ENCODE assay signal across 19 cellular contexts in the genomic region with DNA sequence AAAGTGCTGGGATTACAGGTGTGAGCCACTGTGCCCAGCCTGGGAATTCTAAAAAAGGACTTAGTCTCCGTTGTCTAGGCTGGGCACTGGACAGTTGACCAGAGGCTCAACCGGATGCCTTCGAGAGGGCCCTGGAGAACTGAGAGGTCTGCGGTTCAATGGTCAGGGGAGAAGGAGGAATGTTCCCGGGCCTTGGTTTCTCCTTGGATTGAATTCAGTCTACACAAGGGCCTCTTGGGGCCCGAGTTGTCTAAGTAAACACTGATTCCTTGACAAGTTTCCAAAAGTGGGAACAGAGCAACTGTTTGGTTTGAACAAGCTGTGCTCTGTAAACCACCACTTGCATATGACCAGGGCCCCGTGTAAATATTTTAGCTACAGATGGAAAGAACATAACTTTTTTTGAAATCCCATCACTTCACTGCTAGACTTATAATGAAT. TPM values are rescaled to one million over a fixed set of nuclear protein-coding genes. Genes with fewer than 3 reads are reported as not detected.
DNase-seq lines count a peak whose midpoint lies in the region; ATAC-seq and TF ChIP-seq lines count a peak whose summit lies in the region.
"Had no signal": no experiment of that assay in that cellular context is flagged by ENCODE, and none has a peak within 500 bp of the region (broad histone marks: within the 10 kb centered on the region; RNA-seq: fewer than 3 reads in every experiment).

No MANE protein-coding gene starts in this region.

- in situ Hi-C loops in KBM-7 (cut with MboI; ENCODE audit: low pct_unique_long_range_greater_than_20kb, low sequenced_read_pairs), result no loop called here

- DNase-seq in fibroblast of peridontal ligament (ENCODE audit: extremely low read depth) (peak; percentile 85), mucosa of gallbladder (ENCODE audit: low spot score) (peak; percentile 28), tibial artery (peak; percentile 71 to 84), DMS79 (lab: John Stamatoyannopoulos, UW) (no peak), KBM-7 (no peak)
- DNase-seq: activated CD8-positive, alpha-beta T cell treated with anti-CD3 and anti-CD28 coated beads for 36 hours; BE2C; DND-41; effector CD8-positive, alpha-beta T cell; islet precursor cell; NCI-H524; PC-3; right lobe of liver; stimulated activated naive CD8-positive, alpha-beta T cell treated with anti-CD3 and anti-CD28 coated beads, Interleukin-15, Interleukin-2, amounts not matched to agents 100 U/mL and 50 U/mL, for 24 hours had no signal

- peak overlapping the region; percentile 73 for H3K27ac ChIP-seq in VCaP
- H3K27ac ChIP-seq in tibial artery, result peak overlapping the region; percentile 34 to 58
- H3K27ac ChIP-seq: HL-60, right lobe of liver had no signal

- no peaks in the 10 kb centered on the region for H3K9me3 ChIP-seq in tibial artery
- H3K9me3 ChIP-seq: BE2C, right lobe of liver had no signal

- H3K27me3 ChIP-seq in tibial artery, result no peaks in the 10 kb centered on the region
- H3K27me3 ChIP-seq: BE2C, right lobe of liver had no signal

- ATAC-seq in HG03159 (IDR thresholded peaks at IDR 0.05; ENCODE audit: unreplicated experiment) (no peak), HG03025 (IDR thresholded peaks at IDR 0.05; ENCODE audit: low FRiP score, unreplicated experiment) (no peak)
- ATAC-seq: activated CD8-positive, alpha-beta T cell treated with anti-CD3 and anti-CD28 coated beads for 36 hours; natural killer cell treated with Interleukin-12 subunit alpha and Interleukin-12 subunit beta and Interleukin-15 and Interleukin-18, amount 100 ng/mL, for 72 hours; PC-3; stimulated activated naive CD8-positive, alpha-beta T cell treated with anti-CD3 and anti-CD28 coated beads, Interleukin-15, Interleukin-2, amounts not matched to agents 100 U/mL and 50 U/mL, for 24 hours had no signal

- H3K4me3 ChIP-seq in tibial artery, result no peak overlapping the region
- H3K4me3 ChIP-seq: right lobe of liver had no signal

- peaks cover 0 to 15% (median 4%) of the 10 kb centered on the region in 4 donors for H3K4me1 ChIP-seq in tibial artery
- H3K4me1 ChIP-seq: BE2C, right lobe of liver had no signal

- no peaks in the 10 kb centered on the region for H3K36me3 ChIP-seq in tibial artery
- H3K36me3 ChIP-seq: BE2C, right lobe of liver had no signal

- TF ChIP-seq CTCF in VCaP (conservative IDR thresholded peaks at IDR 0.05), result no peak
- no peak for TF ChIP-seq CTCF in tibial artery (IDR thresholded peaks at IDR 0.05)

- intact Hi-C loops in tibial artery (cut with DNase I; ENCODE audit: low total_unique reads), result no loop called here

RNA-seq across cellular contexts. Expression of gene CAPZB, which starts 29.1 kb away (rescaled TPM):
- 255 TPM for total RNA-seq in mucosa of gallbladder

Comparison
In these comparisons a context has a peak if more than half of its experiments do, and no peak if none do; other contexts are left out.
1. DNase-seq: peak in fibroblast of peridontal ligament (single experiment), mucosa of gallbladder (single experiment) and tibial artery (2 of 2); none in DMS79 (single experiment) and KBM-7 (single experiment).